In the genomic region with DNA sequence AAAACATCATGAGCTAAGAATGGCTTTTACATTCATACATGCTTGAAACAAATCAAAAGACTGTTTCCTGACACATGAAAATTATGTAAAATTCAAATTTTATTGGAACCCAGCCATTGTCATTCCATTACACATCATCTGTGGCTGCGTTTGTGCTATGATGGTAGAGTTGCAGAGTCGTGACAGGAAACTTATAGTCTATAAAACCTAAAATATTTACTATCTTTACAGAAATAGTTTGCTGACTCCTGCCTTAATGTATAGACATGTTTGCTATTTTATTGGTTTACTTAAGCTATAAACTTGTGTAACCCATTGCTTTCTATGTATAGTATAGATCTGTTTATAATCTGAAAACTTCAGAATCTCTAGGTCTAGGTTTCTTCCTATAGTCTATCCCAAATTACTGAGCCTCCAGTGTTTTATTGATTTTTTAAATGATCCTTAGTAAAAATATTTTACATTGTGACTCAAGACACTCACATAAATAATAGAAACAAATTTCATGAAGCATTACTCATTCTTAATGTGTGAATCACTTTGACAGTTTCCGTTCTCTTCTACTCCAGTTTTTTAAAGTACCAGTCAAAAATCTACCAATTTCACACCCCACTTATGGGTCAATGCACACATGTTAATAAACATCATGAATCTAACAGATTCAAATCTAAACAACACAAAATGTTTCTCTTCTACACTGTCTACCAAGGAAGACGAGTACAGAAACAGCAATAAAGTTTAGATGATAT, we compare ENCODE assay signal across 30 cellular contexts. TPM values are rescaled to one million over a fixed set of nuclear protein-coding genes. Genes with fewer than 3 reads are reported as not detected.
DNase-seq lines count a peak whose midpoint lies in the region; ATAC-seq, FAIRE-seq and TF ChIP-seq lines count a peak whose summit lies in the region.
"Had no signal": no experiment of that assay in that cellular context is flagged by ENCODE, and none has a peak within 500 bp of the region (broad histone marks: within the 10 kb centered on the region; RNA-seq: fewer than 3 reads in every experiment).

No MANE protein-coding gene starts in this region.

- no peak overlapping the region; the same call in 1 of the 2 replicates for H3K27ac ChIP-seq in RWPE1
- peak overlapping the region; percentile 61 for H3K27ac ChIP-seq in foreskin keratinocyte
- H3K27ac ChIP-seq: BLaER1 treated with 17β-estradiol and CSF1 and Interleukin-3, amounts not matched to agents 10 nM and 100 nM; dorsolateral prefrontal cortex; heart left ventricle; HL-60; skin epidermis had no signal

- CTCF ChIA-PET in RWPE1 (lab: Yijun Ruan, JAX) = interaction anchor here (0.8 to 3.1 kb wide), 2 partner anchors 11 to 12 kb away, joined by 5 to 7 read pairs; no protein-coding TSS in a partner anchor

- ATAC-seq in foreskin keratinocyte (peak; percentile 91), HG03097 (IDR thresholded peaks at IDR 0.05; ENCODE audit: low FRiP score, unreplicated experiment) (no peak), HG02571 (IDR thresholded peaks at IDR 0.05; ENCODE audit: unreplicated experiment) (no peak)
- ATAC-seq: activated T-helper 17 cell treated with anti-CD3 and anti-CD28 coated beads, Interleukin-2, amount 50 U/mL, for 72 hours; GM12878; heart left ventricle had no signal

- no peak for FAIRE-seq in HTR-8/SVneo (lab: Jason Lieb, UNC)
- FAIRE-seq: GM12878 had no signal

- POLR2A ChIA-PET in RWPE1 (lab: Yijun Ruan, JAX; ENCODE audit: low non-redundant PET) = no interaction called here

- no peaks in the 10 kb centered on the region for H3K27me3 ChIP-seq in foreskin keratinocyte
- H3K27me3 ChIP-seq: BLaER1 treated with 17β-estradiol and CSF1 and Interleukin-3, amounts not matched to agents 10 nM and 100 nM; MG63 had no signal

- TF ChIP-seq CTCF in RWPE1 (conservative IDR thresholded peaks at IDR 0.05; ENCODE audit: low read depth) (no peak), foreskin keratinocyte (conservative IDR thresholded peaks at IDR 0.05) (no peak)

- peak; percentile 42 for DNase-seq in A172 (ENCODE audit: low spot score)
- peak; percentile 73 for DNase-seq in HCEC 1CT
- DNase-seq in RWPE1 (ENCODE audit: low spot score) = peak; percentile 47
- DNase-seq in foreskin keratinocyte = peak in 1 of 2 donors; percentile 59
- no peak for DNase-seq in HTR-8/SVneo (ENCODE audit: insufficient read length, low spot score)
- no peak for DNase-seq in KG1 (lab: John Stamatoyannopoulos, UW)
- DNase-seq: ACHN; anterior cingulate cortex; caudate nucleus; COR-L47; DMS79; dorsolateral prefrontal cortex; H7; heart left ventricle; MG63; NCI-H1436 treated with DMSO at 0.1 percent for 48 hours; NCI-H2107; NCI-H510A treated with DMSO at 0.1 percent for 48 hours; NK-92 treated with Interleukin-12 subunit alpha and Interleukin-12 subunit beta, amount 100 ng/mL, for 24 hours; stimulated activated CD4-positive, alpha-beta T cell treated with anti-CD3 and anti-CD28 coated beads, Interleukin-2, amount 100 ng/mL, for 24 hours; T-helper 9 cell; trophoblast cell had no signal

- H3K4me1 ChIP-seq in foreskin keratinocyte = peaks cover 11% of the 10 kb centered on the region
- H3K4me1 ChIP-seq: heart left ventricle had no signal

RNA-seq across cellular contexts. Expression of a gene that starts 26.4 kb away (rescaled TPM):
- 127 and 156 TPM in 2 replicates for total RNA-seq in A172 (2014; rRNA removed; shearing (Covaris generic))
- 76.9 and 79.7 TPM in 2 replicates for total RNA-seq in foreskin keratinocyte
- polyA plus RNA-seq in foreskin keratinocyte = 50.3 and 61.5 TPM in 2 replicates

RNA-seq across cellular contexts. Expression of a gene that starts 59.4 kb away (rescaled TPM):
- total RNA-seq in A172 (2014; rRNA removed; shearing (Covaris generic)) = 24.6 and 38.3 TPM in 2 replicates
- 29.3 and 30.0 TPM in 2 replicates for total RNA-seq in foreskin keratinocyte
- 27.7 and 31.9 TPM in 2 replicates for polyA plus RNA-seq in foreskin keratinocyte
- total RNA-seq: activated T-helper 17 cell treated with anti-CD3 and anti-CD28 coated beads, Interleukin-2, amount 50 U/mL, for 72 hours had no signal
- polyA plus RNA-seq: IgD-negative memory B cell had no signal

Comparison
In these comparisons a context has a peak if more than half of its experiments do, and no peak if none do; other contexts are left out.
1. DNase-seq: peak in A172 (single experiment), HCEC 1CT (single experiment) and RWPE1 (single experiment); none in HTR-8/SVneo (single experiment) and KG1 (single experiment).